Comparison of ENCODE assay signal across 9 cellular contexts in genomic region chr10:133274751-133275682, GRCh38. TPM values are rescaled to one million over a fixed set of nuclear protein-coding genes. Genes with fewer than 3 reads are reported as not detected.
DNase-seq lines count a peak whose midpoint lies in the region; TF ChIP-seq lines count a peak whose summit lies in the region.
"Had no signal": no experiment of that assay in that cellular context is flagged by ENCODE, and none has a peak within 500 bp of the region (broad histone marks: within the 10 kb centered on the region; RNA-seq: fewer than 3 reads in every experiment).

No MANE protein-coding gene starts in this region.

- intact Hi-C loops in ascending aorta (cut with DNase I) = no loop called here

- in situ Hi-C loops in GM13976 (cut with MboI; ENCODE audit: low sequenced_read_pairs, unreplicated experiment) = no loop called here

- H3K36me3 ChIP-seq in endodermal cell (ENCODE audit: control insufficient read depth, insufficient read depth, low read length) (peaks cover under 1% of the 10 kb centered on the region), ascending aorta (peaks cover 5 to 26% of the 10 kb centered on the region in 2 donors)

- no peak overlapping the region for H3K4me3 Mint-ChIP-seq in endodermal cell

- H3K27ac ChIP-seq in endodermal cell (ENCODE audit: low read depth, low read length) = no peak overlapping the region
- no peak overlapping the region for H3K27ac ChIP-seq in ascending aorta

- H3K9me3 Mint-ChIP-seq in endodermal cell = no peaks in the 10 kb centered on the region

- H3K27me3 ChIP-seq in endodermal cell (ENCODE audit: control insufficient read depth, insufficient read depth, low read length, poor library complexity, severe bottlenecking) (peaks cover 9% of the 10 kb centered on the region), ascending aorta (no peaks in the 10 kb centered on the region)

- TF ChIP-seq CTCF in GM13976 (IDR thresholded peaks at IDR 0.05; ENCODE audit: borderline replicate concordance, control extremely low read depth, extremely low read depth, insufficient read depth, missing control alignments) = no peak
- no peak for TF ChIP-seq CTCF in endodermal cell (conservative IDR thresholded peaks at IDR 0.05)
- no peak for TF ChIP-seq CTCF in ascending aorta (IDR thresholded peaks at IDR 0.05)

- 75 to 86% methylated on average over 17 to 26 of the region's 26 CpGs for WGBS in endodermal cell (ENCODE audit: insufficient coverage in 1 of 2, insufficient read length in 1 of 2), 2 experiments

- H3K9ac ChIP-seq in endodermal cell (ENCODE audit: extremely low read depth, low read length, poor library complexity, severe bottlenecking) = no peak overlapping the region

- H3K9me3 ChIP-seq in endodermal cell (ENCODE audit: control insufficient read depth, low read length) (no peaks in the 10 kb centered on the region), ascending aorta (no peaks in the 10 kb centered on the region)

- peaks cover 4% of the 10 kb centered on the region for H3K4me1 ChIP-seq in endodermal cell (ENCODE audit: control insufficient read depth, insufficient read depth, low read length)
- peaks cover 0 to 3% of the 10 kb centered on the region in 2 donors for H3K4me1 ChIP-seq in ascending aorta

- peaks cover 6% of the 10 kb centered on the region for H3K27me3 Mint-ChIP-seq in endodermal cell (ENCODE audit: insufficient read depth)

- H3K27ac Mint-ChIP-seq in endodermal cell = no peak overlapping the region

- H3K4me3 ChIP-seq in endodermal cell (ENCODE audit: low read length) = no peak overlapping the region
- H3K4me3 ChIP-seq in ascending aorta = peak overlapping the region in 1 of 2 donors; percentile 49

- no peaks in the 10 kb centered on the region for H3K4me1 Mint-ChIP-seq in endodermal cell

- no peaks in the 10 kb centered on the region for H3K36me3 Mint-ChIP-seq in endodermal cell (ENCODE audit: low read depth)

- DNase-seq in GM13976 (ENCODE audit: low spot score) (peak; percentile 90), GOT3 (lab: John Stamatoyannopoulos, UW) (peak; percentile 32), NK-92 (lab: John Stamatoyannopoulos, UW; ENCODE audit: unreplicated experiment) (peak; percentile 17), myocyte (ENCODE audit: low read depth) (peak; percentile 44), mesenteric fat pad (ENCODE audit: low spot score) (no peak), endodermal cell (no peak), ascending aorta (ENCODE audit: low spot score in 2 of 2) (no peak)
- peak; percentile 82 for DNase-seq in activated T-cell treated with anti-CD3 and anti-CD28 coated beads, Interleukin-2, amount 50 U/mL, for 1 hour

RNA-seq across cellular contexts. Expression of gene ADAM8, which starts 1.7 kb away (rescaled TPM):
- total RNA-seq in myocyte (1.5 and 2.0 TPM in 2 replicates), mesenteric fat pad (12.0 TPM), endodermal cell (1 to 10 TPM; 3.7 to 5.5 TPM), ascending aorta (21.4 TPM)
- 0.91 TPM for polyA plus RNA-seq in myocyte (2012)
- 1.7 TPM for polyA plus RNA-seq in endodermal cell (2013, experiment 1 of 2)
- 1.2 TPM for polyA plus RNA-seq in endodermal cell (2013, experiment 2 of 2)

RNA-seq across cellular contexts. Expression of gene TUBGCP2, which starts 33.7 kb away (rescaled TPM):
- total RNA-seq in myocyte = 66.3 and 71.5 TPM in 2 replicates
- polyA plus RNA-seq in myocyte (2012) = 69.2 TPM
- total RNA-seq in mesenteric fat pad = 46.3 TPM
- 10 to 100 TPM; 52.8 to 63.0 TPM for total RNA-seq in endodermal cell
- 51.3 TPM for polyA plus RNA-seq in endodermal cell (2013, experiment 1 of 2)
- 46.4 TPM for polyA plus RNA-seq in endodermal cell (2013, experiment 2 of 2)
- 72.4 TPM for total RNA-seq in ascending aorta

RNA-seq across cellular contexts. Expression of gene ZNF511, which starts 33.7 kb away (rescaled TPM):
- total RNA-seq in myocyte (25.3 and 25.8 TPM in 2 replicates), mesenteric fat pad (32.9 TPM), endodermal cell (10 to 100 TPM; 48.1 to 57.6 TPM), ascending aorta (51.8 TPM)
- 24.1 TPM for polyA plus RNA-seq in myocyte (2012)
- polyA plus RNA-seq in endodermal cell (2013, experiment 1 of 2) = 30.8 TPM
- polyA plus RNA-seq in endodermal cell (2013, experiment 2 of 2) = 30.8 TPM

RNA-seq across cellular contexts. Expression of gene VENTX, which starts 37.4 kb away (rescaled TPM):
- total RNA-seq in myocyte (0.05 TPM in 1 of 2 replicates, not detected in the other), mesenteric fat pad (4.0 TPM), endodermal cell (10 to 100 TPM in 1 of 2 donors, 1 to 10 TPM in 1; 5.5 to 14.2 TPM), ascending aorta (1.5 TPM)
- not detected for polyA plus RNA-seq in myocyte (2012)
- 1.7 TPM for polyA plus RNA-seq in endodermal cell (2013, experiment 1 of 2)
- 0.99 TPM for polyA plus RNA-seq in endodermal cell (2013, experiment 2 of 2)
- polyA plus RNA-seq: neural cell had no signal

RNA-seq across cellular contexts. Expression of gene UTF1, which starts 45.0 kb away (rescaled TPM):
- not detected in 2 replicates for total RNA-seq in myocyte
- not detected for polyA plus RNA-seq in myocyte (2012)
- not detected for total RNA-seq in mesenteric fat pad
- total RNA-seq in endodermal cell = 1 to 10 TPM in 1 of 2 donors, not detected in 1; 1.5 TPM
- polyA plus RNA-seq in endodermal cell (2013, experiment 1 of 2) = 1.1 TPM
- 0.54 TPM for polyA plus RNA-seq in endodermal cell (2013, experiment 2 of 2)
- not detected for total RNA-seq in ascending aorta
- polyA plus RNA-seq: neural cell had no signal

Comparison
In these comparisons a context has a peak if more than half of its experiments do, and no peak if none do; other contexts are left out.
1. DNase-seq: peak in GM13976 (single experiment), GOT3 (single experiment), NK-92 (single experiment), activated T-cell treated with anti-CD3 and anti-CD28 coated beads, Interleukin-2, amount 50 U/mL, for 1 hour (single experiment) and myocyte (single experiment); none in mesenteric fat pad (single experiment), endodermal cell (single experiment) and ascending aorta (0 of 2).